Comparison of ENCODE assay signal across 9 cellular contexts in genomic region chr2:222456479-222457077, GRCh38. TPM values are rescaled to one million over a fixed set of nuclear protein-coding genes. Genes with fewer than 3 reads are reported as not detected.
"Had no signal": no experiment of that assay in that cellular context is flagged by ENCODE, and none has a peak within 500 bp of the region (broad histone marks: within the 10 kb centered on the region; RNA-seq: fewer than 3 reads in every experiment).

No MANE protein-coding gene starts in this region.

- H2AFZ ChIP-seq: GM23338 had no signal

- ATAC-seq: GM23338, HepG2 had no signal

- H3K4me2 ChIP-seq: GM23338 had no signal

- H3K4me3 ChIP-seq: GM23338 had no signal

- H3K27ac ChIP-seq: HL-60 had no signal

- DNase-seq: H9, HCEC 1CT, HFFc6, KBM-7 had no signal

RNA-seq across cellular contexts. Expression of gene SGPP2, which starts 32.2 kb away (rescaled TPM):
- total RNA-seq: GM23338, H1, H9, HepG2, HFFc6, HT1080 had no signal
- polyA plus RNA-seq: HepG2 had no signal
